28 cellular contexts compared by ENCODE assay signal in the genomic region with DNA sequence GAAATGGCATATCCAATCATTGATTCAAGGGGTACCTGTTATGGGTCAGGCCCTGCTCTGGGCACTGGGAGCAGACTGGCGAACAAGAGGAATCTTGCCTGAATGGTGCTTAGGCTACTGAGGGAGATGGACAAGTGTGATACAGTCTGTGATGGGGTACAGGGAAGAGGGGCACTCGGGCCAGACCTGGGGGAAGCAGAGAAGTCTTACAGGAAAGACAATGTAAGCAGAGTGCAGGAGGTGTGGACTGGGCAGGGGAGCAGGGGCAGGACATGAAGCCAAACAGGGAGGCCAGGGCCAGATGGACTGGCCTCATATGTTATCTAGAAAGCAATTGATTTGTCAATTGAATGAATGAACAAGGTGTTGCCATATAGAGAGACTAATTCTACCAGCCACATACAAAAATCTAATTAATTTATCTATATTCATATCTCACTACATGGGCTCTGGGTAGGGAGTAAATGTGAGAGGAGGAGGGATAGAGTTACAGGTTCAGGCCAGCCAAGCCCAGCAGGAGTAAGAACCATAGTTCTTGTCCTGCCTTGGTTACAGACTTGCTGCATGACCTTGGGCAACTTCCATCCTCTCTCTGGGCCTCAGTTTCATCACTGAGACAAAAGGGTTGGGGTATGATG. TPM values are rescaled to one million over a fixed set of nuclear protein-coding genes. Genes with fewer than 3 reads are reported as not detected.
"Had no signal": no experiment of that assay in that cellular context is flagged by ENCODE, and none has a peak within 500 bp of the region (broad histone marks: within the 10 kb centered on the region; RNA-seq: fewer than 3 reads in every experiment).

No MANE protein-coding gene starts in this region.

- H3K36me3 ChIP-seq: thoracic aorta, upper lobe of left lung had no signal

- H3K27ac Mint-ChIP-seq: activated CD8-positive, alpha-beta T cell treated with anti-CD3 and anti-CD28 coated beads, Interleukin-2, amount 10 ng/mL, durations not matched to agents 7 days and 5 days; activated naive CD4-positive, alpha-beta T cell treated with anti-CD3 and anti-CD28 coated beads, Interleukin-2, amount 10 ng/mL, durations not matched to agents 7 days and 5 days; dendritic cell treated with granulocyte-macrophage colony-stimulating factor and Interleukin-4, amounts not matched to agents 40 ng/mL and 50 ng/mL, for 4 days; immature natural killer cell; stimulated activated naive B cell treated with anti-CD40 and anti-IgM and Interleukin-4, amounts not matched to agents 10 μg/mL and 1 μg/mL and 100 μg/mL, for 72 hours; T-helper 2 cell treated with Interferon-gamma antibody and Interleukin-4, amounts not matched to agents 5 μg/mL and 100 μg/mL, for 36 hours had no signal

- H3K4me3 Mint-ChIP-seq: activated CD8-positive, alpha-beta T cell treated with anti-CD3 and anti-CD28 coated beads, Interleukin-2, amount 10 ng/mL, durations not matched to agents 7 days and 5 days; activated naive CD4-positive, alpha-beta T cell treated with anti-CD3 and anti-CD28 coated beads, Interleukin-2, amount 10 ng/mL, durations not matched to agents 7 days and 5 days; dendritic cell treated with granulocyte-macrophage colony-stimulating factor and Interleukin-4, amounts not matched to agents 40 ng/mL and 50 ng/mL, for 4 days; immature natural killer cell; stimulated activated naive B cell treated with anti-CD40 and anti-IgM and Interleukin-4, amounts not matched to agents 10 μg/mL and 1 μg/mL and 100 μg/mL, for 72 hours; T-helper 2 cell treated with Interferon-gamma antibody and Interleukin-4, amounts not matched to agents 5 μg/mL and 100 μg/mL, for 36 hours had no signal

- DNase-seq: activated CD4-positive, alpha-beta T cell treated with anti-CD3 and anti-CD28 coated beads, Interleukin-2, amount 50 U/mL, for 1 hour; activated CD4-positive, CD25-positive, alpha-beta regulatory T cell treated with anti-CD3 and anti-CD28 coated beads, Interleukin-2, amount 50 U/mL, for 72 hours; activated CD8-positive, alpha-beta T cell treated with anti-CD3 and anti-CD28 coated beads, Interleukin-2, amount 10 ng/mL, durations not matched to agents 7 days and 5 days; activated naive CD4-positive, alpha-beta T cell treated with anti-CD3 and anti-CD28 coated beads, Interleukin-2, amount 10 ng/mL, durations not matched to agents 7 days and 5 days; activated T-cell treated with anti-CD3 and anti-CD28 coated beads, Interleukin-2, amount 50 U/mL, for 48 hours; amygdala; cerebellar nuclear complex; effector CD8-positive, alpha-beta T cell; foreskin keratinocyte; immature natural killer cell; kidney glomerular epithelial cell; stimulated activated CD4-positive, alpha-beta T cell treated with anti-CD3 and anti-CD28 coated beads, Interleukin-15, amount 100 ng/mL, for 24 hours; stimulated activated CD8-positive, alpha-beta memory T cell treated with anti-CD3 and anti-CD28 coated beads, Interleukin-4, amount 100 ng/mL, for 48 hours; stimulated activated naive B cell treated with anti-CD40 and anti-IgM and Interleukin-4, amounts not matched to agents 10 μg/mL and 1 μg/mL and 100 μg/mL, for 72 hours; upper lobe of left lung had no signal

- H3K4me3 ChIP-seq: hepatocyte, smooth muscle cell, thoracic aorta, upper lobe of left lung had no signal

- H3K27ac ChIP-seq: foreskin keratinocyte, hepatocyte, thoracic aorta, upper lobe of left lung, VCaP had no signal

- ATAC-seq: activated CD8-positive, alpha-beta T cell treated with anti-CD3 and anti-CD28 coated beads, Interleukin-2, amount 10 ng/mL, durations not matched to agents 7 days and 5 days; foreskin keratinocyte; sciatic nerve; SK-N-SH treated with all-trans-retinoic acid at 6 μM for 48 hours; stimulated activated naive B cell treated with anti-CD40 and anti-IgM and Interleukin-4, amounts not matched to agents 10 μg/mL and 1 μg/mL and 100 μg/mL, for 72 hours had no signal

- H2AFZ ChIP-seq: hepatocyte had no signal

- H3K4me1 ChIP-seq: foreskin keratinocyte had no signal

- H3K9me3 ChIP-seq: thoracic aorta, upper lobe of left lung had no signal

- H3K4me2 ChIP-seq: hepatocyte, smooth muscle cell had no signal

- H3K27me3 ChIP-seq: hepatocyte had no signal

- H3K9me3 Mint-ChIP-seq: activated naive CD4-positive, alpha-beta T cell treated with anti-CD3 and anti-CD28 coated beads, Interleukin-2, amount 10 ng/mL, durations not matched to agents 7 days and 5 days; dendritic cell treated with granulocyte-macrophage colony-stimulating factor and Interleukin-4, amounts not matched to agents 40 ng/mL and 50 ng/mL, for 4 days; nephron; stimulated activated naive B cell treated with anti-CD40 and anti-IgM and Interleukin-4, amounts not matched to agents 10 μg/mL and 1 μg/mL and 100 μg/mL, for 72 hours; T-helper 2 cell treated with Interferon-gamma antibody and Interleukin-4, amounts not matched to agents 5 μg/mL and 100 μg/mL, for 36 hours had no signal

- H3K36me3 Mint-ChIP-seq: immature natural killer cell had no signal

- FAIRE-seq: bronchial epithelial cell had no signal

RNA-seq across cellular contexts. Expression of gene IGDCC4, which starts 3.6 kb away (rescaled TPM):
- polyA plus RNA-seq: liver had no signal

RNA-seq across cellular contexts. Expression of gene IGDCC3, which starts 48.5 kb away (rescaled TPM):
- total RNA-seq: activated CD8-positive, alpha-beta T cell treated with anti-CD3 and anti-CD28 coated beads, Interleukin-2, amount 10 ng/mL, durations not matched to agents 7 days and 5 days; bronchial epithelial cell; foreskin keratinocyte; mononuclear cell; omental fat pad; sciatic nerve; thoracic aorta had no signal
- polyA plus RNA-seq: foreskin keratinocyte, immature natural killer cell, liver had no signal
